Comparison of ENCODE assay signal across 8 cellular contexts in genomic region chr20:58888521-58889333, GRCh38. TPM values are rescaled to one million over a fixed set of nuclear protein-coding genes. Genes with fewer than 3 reads are reported as not detected.
DNase-seq lines count a peak whose midpoint lies in the region; ATAC-seq and TF ChIP-seq lines count a peak whose summit lies in the region.

No MANE protein-coding gene starts in this region.

- TF ChIP-seq CTCF in Caco-2 (IDR thresholded peaks at IDR 0.05; ENCODE audit: insufficient read depth in 1 of 2, low read depth in 1 of 2, low read length in 1 of 2, severe bottlenecking in 1 of 2, unreplicated experiment in 1 of 2) (no peak), SK-N-SH (IDR thresholded peaks at IDR 0.05) (no peak), ovary (IDR thresholded peaks at IDR 0.05) (peak in 1 of 3 donors; percentile 5), transverse colon (IDR thresholded peaks at IDR 0.05) (no peak)

- peak overlapping the region; percentile 72; the same call in 1 of the 2 replicates for H2AFZ ChIP-seq in SK-N-SH (ENCODE audit: low read depth)

- H3K27ac Mint-ChIP-seq in Caco-2 (ENCODE audit: unreplicated experiment), result peak overlapping the region; percentile 8
- peak overlapping the region; percentile 46 for H3K27ac Mint-ChIP-seq in activated naive CD4-positive, alpha-beta T cell treated with anti-CD3 and anti-CD28 coated beads, Interleukin-2, amount 50 U/mL, for 24 hours

- H3K9me2 ChIP-seq in SK-N-SH, result no peaks in the 10 kb centered on the region

- peaks cover 31% of the 10 kb centered on the region for H3K36me3 Mint-ChIP-seq in Caco-2 (ENCODE audit: insufficient read depth, unreplicated experiment)
- peaks cover 7% of the 10 kb centered on the region for H3K36me3 Mint-ChIP-seq in activated naive CD4-positive, alpha-beta T cell treated with anti-CD3 and anti-CD28 coated beads, Interleukin-2, amount 50 U/mL, for 24 hours

- peaks cover 30% of the 10 kb centered on the region for H3K79me2 ChIP-seq in SK-N-SH (ENCODE audit: insufficient read depth)

- BruUV-seq in Caco-2 (replicated peaks; lab: Mats Ljungman, UMichigan), result no TSS peak

- H3K4me3 Mint-ChIP-seq in Caco-2 (ENCODE audit: unreplicated experiment), result no peak overlapping the region
- H3K4me3 Mint-ChIP-seq in activated naive CD4-positive, alpha-beta T cell treated with anti-CD3 and anti-CD28 coated beads, Interleukin-2, amount 50 U/mL, for 24 hours, result peak overlapping the region; percentile 86

- peak overlapping the region; percentile 74 for H3K4me2 ChIP-seq in SK-N-SH

- H4K20me1 ChIP-seq in SK-N-SH (ENCODE audit: insufficient read depth), result peaks cover 10% of the 10 kb centered on the region

- DNase-seq in Caco-2, result no peak
- DNase-seq in SK-N-SH, result peak; percentile 87
- peak; percentile 90 for DNase-seq in Right ventricle myocardium inferior (ENCODE audit: missing footprints)
- peak; percentile 80 to 88 (median 86) for DNase-seq in ovary
- peak; percentile 87 for DNase-seq in transverse colon

- H3K9ac ChIP-seq in SK-N-SH, result peak overlapping the region; percentile 72

- 82% methylated on average over 67 of the region's 101 CpGs for WGBS in SK-N-SH (ENCODE audit: low lambda C conversion rate)
- 52 to 54% (median 53%) methylated on average over 79 to 101 of the region's 101 CpGs for WGBS in ovary, 3 donors
- 66% methylated on average over 92 of the region's 101 CpGs; no CpG with 5 or more reads in 1 of the 2 donors for WGBS in transverse colon (ENCODE audit: low coverage in 1 of 2), 2 donors

- TF ChIP-seq RAD21 in SK-N-SH (IDR thresholded peaks at IDR 0.05; ENCODE audit: low read length), result no peak

- CTCF ChIA-PET in Caco-2 (lab: Charles Lee) (no interaction called here), SK-N-SH (lab: Yijun Ruan, JAX) (no interaction called here)

- ATAC-seq in GM21528 (IDR thresholded peaks at IDR 0.05; ENCODE audit: low FRiP score, unreplicated experiment) (peak; percentile 39), Right ventricle myocardium inferior (peak; percentile 60)

- peaks cover 14% of the 10 kb centered on the region for H3F3A ChIP-seq in SK-N-SH (replicated peaks; ENCODE audit: insufficient read depth)

- POLR2A ChIA-PET in Caco-2 (lab: Charles Lee) (no interaction called here), SK-N-SH (lab: Yijun Ruan, JAX) (interaction anchor here (0.6 to 1.0 kb wide), 5 partner anchors 9 to 501 kb away, joined by 3 to 5 read pairs (median 4); partner anchors contain the start of gene ATP5F1E)

- H3K9me3 Mint-ChIP-seq in Caco-2 (ENCODE audit: unreplicated experiment), result no peaks in the 10 kb centered on the region
- H3K9me3 Mint-ChIP-seq in activated naive CD4-positive, alpha-beta T cell treated with anti-CD3 and anti-CD28 coated beads, Interleukin-2, amount 50 U/mL, for 24 hours, result no peaks in the 10 kb centered on the region

- intact Hi-C loops in Caco-2 (cut with micrococcal nuclease; ENCODE audit: unreplicated experiment), result no loop called here
- intact Hi-C loops in Right ventricle myocardium inferior (cut with DNase I), result no loop called here
- intact Hi-C loops in ovary (cut with DNase I), result no loop called here
- intact Hi-C loops in transverse colon (cut with DNase I; ENCODE audit: low total_unique reads), result no loop called here

- in situ Hi-C loops in transverse colon (cut with MboI; ENCODE audit: low pct_ligation_motif_present in 1 of 4, low pct_unique_long_range_greater_than_20kb in 1 of 4, low sequenced_read_pairs in 3 of 4), result no loop called here

- H3K4me1 ChIP-seq in Caco-2, result peaks cover 7% of the 10 kb centered on the region
- peaks cover 0 to 10% of the 10 kb centered on the region in 2 experiments; a peak in 2 of 4 replicates for H3K4me1 ChIP-seq in SK-N-SH (ENCODE audit: control insufficient read depth in 1 of 2, insufficient read depth in 2 of 2, low read depth in 1 of 2, low read length in 1 of 2)
- peaks cover under 1% of the 10 kb centered on the region for H3K4me1 ChIP-seq in ovary (ENCODE audit: insufficient read depth)
- peaks cover 4 to 19% (median 11%) of the 10 kb centered on the region in 4 donors for H3K4me1 ChIP-seq in transverse colon

- TF ChIP-seq EP300 in SK-N-SH (IDR thresholded peaks at IDR 0.05; ENCODE audit: borderline replicate concordance in 1 of 2, low read depth in 1 of 2, low read length in 1 of 2), result no peak
- no peak for TF ChIP-seq EP300 in ovary (IDR thresholded peaks at IDR 0.05)
- TF ChIP-seq EP300 in transverse colon (IDR thresholded peaks at IDR 0.05; ENCODE audit: low read depth), result no peak

- no peaks in the 10 kb centered on the region for H3K4me1 Mint-ChIP-seq in Caco-2 (ENCODE audit: low read depth, unreplicated experiment)
- peaks cover 35% of the 10 kb centered on the region for H3K4me1 Mint-ChIP-seq in activated naive CD4-positive, alpha-beta T cell treated with anti-CD3 and anti-CD28 coated beads, Interleukin-2, amount 50 U/mL, for 24 hours

- H3K9me3 ChIP-seq in Caco-2 (peaks cover 7% of the 10 kb centered on the region), KOPT-K1 (ENCODE audit: insufficient read depth, low read length, poor library complexity, severe bottlenecking) (no peaks in the 10 kb centered on the region), SK-N-SH (no peaks in the 10 kb centered on the region), ovary (no peaks in the 10 kb centered on the region), transverse colon (no peaks in the 10 kb centered on the region)

- TF ChIP-seq POLR2A in ovary (IDR thresholded peaks at IDR 0.05) (peak; percentile 93), transverse colon (IDR thresholded peaks at IDR 0.05) (peak; percentile 85)

- no peaks in the 10 kb centered on the region for H3K27me3 Mint-ChIP-seq in Caco-2 (ENCODE audit: insufficient read depth, unreplicated experiment)
- no peaks in the 10 kb centered on the region for H3K27me3 Mint-ChIP-seq in activated naive CD4-positive, alpha-beta T cell treated with anti-CD3 and anti-CD28 coated beads, Interleukin-2, amount 50 U/mL, for 24 hours

- H3K27ac ChIP-seq in KOPT-K1 (ENCODE audit: low read depth, low read length, poor library complexity, severe bottlenecking) (peak overlapping the region; percentile 98), SK-N-SH (ENCODE audit: low read depth in 2 of 2, low read length in 1 of 2) (peak overlapping the region; percentile 50 to 71; a peak in 3 of 4 replicates), ovary (peak overlapping the region; percentile 96 to 98), transverse colon (peak overlapping the region; percentile 99 to 100 (median 100))

- H3K27me3 ChIP-seq in Caco-2 (replicated peaks; ENCODE audit: control insufficient read depth, insufficient read depth, low read length) (no peaks in the 10 kb centered on the region), SK-N-SH (ENCODE audit: insufficient read depth) (no peaks in the 10 kb centered on the region), ovary (no peaks in the 10 kb centered on the region), transverse colon (no peaks in the 10 kb centered on the region)

- H3K36me3 ChIP-seq in Caco-2 (ENCODE audit: control insufficient read depth, insufficient read depth, low read length) (no peaks in the 10 kb centered on the region), KOPT-K1 (ENCODE audit: insufficient read depth, low read length) (no peaks in the 10 kb centered on the region; the same call in 1 of the 2 replicates), SK-N-SH (replicated peaks in 1 of 2; ENCODE audit: control insufficient read depth in 1 of 2, insufficient read depth in 2 of 2, low read length in 1 of 2) (peaks cover 4 to 9% of the 10 kb centered on the region in 2 experiments), ovary (no peaks in the 10 kb centered on the region), transverse colon (no peaks in the 10 kb centered on the region)

- no peak overlapping the region for H3K4me3 ChIP-seq in Caco-2 (ENCODE audit: low read depth, low read length)
- H3K4me3 ChIP-seq in SK-N-SH (ENCODE audit: low read depth in 2 of 2, low read length in 1 of 2), result peak overlapping the region; percentile 65 to 69
- peak overlapping the region; percentile 83 for H3K4me3 ChIP-seq in ovary
- peak overlapping the region; percentile 69 to 100 (median 90) for H3K4me3 ChIP-seq in transverse colon

TF ChIP-seq in SK-N-SH, 30 proteins besides CTCF, POLR2A, EP300 and RAD21 (continues in another document):
- no peak for TF ChIP-seq PBX3 (IDR thresholded peaks at IDR 0.05)
- peak; percentile 93 for TF ChIP-seq POLR2AphosphoS5 (IDR thresholded peaks at IDR 0.05; ENCODE audit: low read depth, low read length)
- no peak for TF ChIP-seq ELF1 (IDR thresholded peaks at IDR 0.05)

RNA-seq across cellular contexts. Expression of gene GNAS, which starts 36.2 kb away (rescaled TPM):
- total RNA-seq in Caco-2 (2022) (1,877 and 1,936 TPM in 2 replicates), Right ventricle myocardium inferior (1,475 TPM), ovary (100 to 1,000 TPM; 330 to 852 (median 669) TPM), transverse colon (100 to 1,000 TPM; 501 to 716 (median 535) TPM)
- polyA plus RNA-seq in SK-N-SH (2012; rRNA removed) (1,011 and 1,562 TPM in 2 replicates), ovary (1,000 to 10,000 TPM in 1 of 2 donors, 100 to 1,000 TPM in 1; 731 to 1,311 TPM)
- 1,261 and 1,880 TPM in 2 replicates for polyA plus RNA-seq in SK-N-SH (2012; cell fraction: cytosol; rRNA removed)
- polyA plus RNA-seq in SK-N-SH (2012; cell fraction: nucleus; rRNA removed), result 1,323 and 1,902 TPM in 2 replicates

RNA-seq across cellular contexts. Expression of gene GNAS-AS1, which starts 38.0 kb away (rescaled TPM):
- total RNA-seq in Caco-2 (2022), result 4.2 and 5.1 TPM in 2 replicates
- 1.2 and 1.5 TPM in 2 replicates for polyA plus RNA-seq in SK-N-SH (2012; rRNA removed)
- polyA plus RNA-seq in SK-N-SH (2012; cell fraction: cytosol; rRNA removed), result 0.91 and 1.0 TPM in 2 replicates
- polyA plus RNA-seq in SK-N-SH (2012; cell fraction: nucleus; rRNA removed), result 2.7 and 3.3 TPM in 2 replicates
- 0.38 TPM for total RNA-seq in Right ventricle myocardium inferior
- total RNA-seq in ovary, result under 1 TPM in 5 of 7 donors, not detected in 2; 0.12 to 0.37 (median 0.18) TPM
- polyA plus RNA-seq in ovary, result under 1 TPM; 0.10 to 0.22 TPM
- 1 to 10 TPM in 1 of 4 donors, under 1 TPM in 1, not detected in 2; 0.55 to 1.1 TPM for total RNA-seq in transverse colon

Comparison
In these comparisons a context has a peak if more than half of its experiments do, and no peak if none do; other contexts are left out.
1. DNase-seq: peak in SK-N-SH (single experiment), Right ventricle myocardium inferior (single experiment), ovary (5 of 5) and transverse colon (single experiment); none in Caco-2 (0 of 2).
2. Peak in every context shown above with its lines, with median percentiles within 50 percentile points of each other: H3K27ac ChIP-seq.